Comparison of ENCODE assay signal across 29 cellular contexts in genomic region chr9:137165250-137165836, GRCh38. TPM values are rescaled to one million over a fixed set of nuclear protein-coding genes. Genes with fewer than 3 reads are reported as not detected.
DNase-seq lines count a peak whose midpoint lies in the region; ATAC-seq and TF ChIP-seq lines count a peak whose summit lies in the region.
"Had no signal": no experiment of that assay in that cellular context is flagged by ENCODE, and none has a peak within 500 bp of the region (broad histone marks: within the 10 kb centered on the region; RNA-seq: fewer than 3 reads in every experiment).

No MANE protein-coding gene starts in this region.

- no peak overlapping the region for H3K4ac ChIP-seq in neuronal stem cell (ENCODE audit: low read length)

- peak overlapping the region in 8 of 11 experiments; percentile 96 to 100 (median 100); a peak in 15 of 22 replicates for H3K4me2 ChIP-seq in BLaER1 treated with 17β-estradiol and CSF1 and Interleukin-3, amounts not matched to agents 10 nM and 100 nM
- H3K4me2 ChIP-seq in neuronal stem cell (ENCODE audit: insufficient read depth, low read length, poor library complexity, severe bottlenecking), result no peak overlapping the region

- peak overlapping the region; percentile 56 for H2AK5ac ChIP-seq in neuronal stem cell (ENCODE audit: low read depth, low read length)

- WGBS in neuronal stem cell (ENCODE audit: extremely low coverage in 2 of 2, insufficient read length in 2 of 2, insufficient replicate concordance in 1 of 2), 2 donors, result no CpG with 5 or more reads among the region's 32 CpGs

- peaks cover 2% of the 10 kb centered on the region for H3K79me1 ChIP-seq in neuronal stem cell (ENCODE audit: low read depth, low read length)

- H3K27ac ChIP-seq in 22Rv1 (0 out of 2 replicates have a peak overlapping the region, but pooled peaks have one; percentile 93), SJCRH30 (no peak overlapping the region; the same call in 1 of the 2 replicates), neuronal stem cell (replicated peaks; ENCODE audit: low read length) (no peak overlapping the region)
- H3K27ac ChIP-seq in BLaER1 treated with 17β-estradiol and CSF1 and Interleukin-3, amounts not matched to agents 10 nM and 100 nM, result no peak overlapping the region

- no peak overlapping the region for H2BK120ac ChIP-seq in neuronal stem cell (ENCODE audit: low read depth, low read length)

- no peak for DNase-seq in SJCRH30
- DNase-seq in neuronal stem cell (ENCODE audit: low spot score), result no peak
- DNase-seq in stimulated activated CD4-positive, alpha-beta T cell treated with anti-CD3 and anti-CD28 coated beads, Interleukin-2, amount 100 ng/mL, for 24 hours, result no peak
- DNase-seq: 8988T; ACHN; BE2C; C1 segment of cervical spinal cord; CD4-positive, alpha-beta memory T cell; CD4-positive, CD25-positive, alpha-beta regulatory T cell; CD8-positive, alpha-beta memory T cell; COR-L47; DMS 273 treated with DMSO at 0.1 percent for 48 hours; DMS153; DMS53; DMS79; DND-41; EL; GDM1 had no signal

- no peak overlapping the region for H3K14ac ChIP-seq in neuronal stem cell (ENCODE audit: low read length)

- no peak overlapping the region for H2AFZ ChIP-seq in neuronal stem cell (ENCODE audit: low read length)

- no peak overlapping the region for H3K18ac ChIP-seq in neuronal stem cell (ENCODE audit: low read length)

- peaks cover 0 to 11% (median 0%) of the 10 kb centered on the region in 11 experiments; a peak in 2 of 22 replicates for H3K36me3 ChIP-seq in BLaER1 treated with 17β-estradiol and CSF1 and Interleukin-3, amounts not matched to agents 10 nM and 100 nM
- H3K36me3 ChIP-seq in SJCRH30, result no peaks in the 10 kb centered on the region
- H3K36me3 ChIP-seq in neuronal stem cell (replicated peaks in 1 of 2; ENCODE audit: control insufficient read depth in 2 of 2, insufficient read depth in 2 of 2, low read length in 2 of 2), result no peaks in the 10 kb centered on the region
- H3K36me3 ChIP-seq: BE2C had no signal

- TF ChIP-seq CTCF in 22Rv1 (IDR thresholded peaks at IDR 0.05), result no peak

- H3K27me3 ChIP-seq in BLaER1 treated with 17β-estradiol and CSF1 and Interleukin-3, amounts not matched to agents 10 nM and 100 nM, result peaks cover 0 to 54% (median 18%) of the 10 kb centered on the region in 11 experiments; a peak in 16 of 22 replicates
- H3K27me3 ChIP-seq in SJCRH30 (peaks cover 36% of the 10 kb centered on the region), neuronal stem cell (ENCODE audit: control insufficient read depth in 3 of 3, insufficient read depth in 3 of 3, low read depth in 1 of 3, low read length in 3 of 3) (peaks cover 36 to 94% (median 92%) of the 10 kb centered on the region in 3 experiments)

- H3K9ac ChIP-seq in BLaER1 treated with 17β-estradiol and CSF1 and Interleukin-3, amounts not matched to agents 10 nM and 100 nM, result peak overlapping the region in 3 of 11 experiments; percentile 10 to 44 (median 31); a peak in 2 of 22 replicates
- H3K9ac ChIP-seq in neuronal stem cell (ENCODE audit: low read depth, low read length, poor library complexity), result no peak overlapping the region

- no peaks in the 10 kb centered on the region for H3K9me3 ChIP-seq in BLaER1 treated with 17β-estradiol and CSF1 and Interleukin-3, amounts not matched to agents 10 nM and 100 nM (replicated peaks in 1 of 11)
- no peaks in the 10 kb centered on the region for H3K9me3 ChIP-seq in SJCRH30 (replicated peaks)
- peaks cover 0 to 3% of the 10 kb centered on the region in 2 donors for H3K9me3 ChIP-seq in neuronal stem cell (replicated peaks in 1 of 2; ENCODE audit: control insufficient read depth in 2 of 2, insufficient read depth in 1 of 2, low read depth in 1 of 2, low read length in 2 of 2)
- H3K9me3 ChIP-seq: BE2C had no signal

- peak overlapping the region; percentile 73 for H2BK12ac ChIP-seq in neuronal stem cell (ENCODE audit: low read length)

- H2BK5ac ChIP-seq in neuronal stem cell (ENCODE audit: low read length), result no peak overlapping the region

- no peak overlapping the region for H3K4me3 ChIP-seq in BLaER1 treated with 17β-estradiol and CSF1 and Interleukin-3, amounts not matched to agents 10 nM and 100 nM
- H3K4me3 ChIP-seq in SJCRH30, result peak overlapping the region; percentile 45
- H3K4me3 ChIP-seq in neuronal stem cell (ENCODE audit: low read length in 2 of 2), result no peak overlapping the region
- H3K4me3 ChIP-seq: GM12878 had no signal

- peaks cover 17 to 66% (median 56%) of the 10 kb centered on the region in 10 experiments for H3K4me1 ChIP-seq in BLaER1 treated with 17β-estradiol and CSF1 and Interleukin-3, amounts not matched to agents 10 nM and 100 nM
- H3K4me1 ChIP-seq in SJCRH30 (peaks cover 44% of the 10 kb centered on the region), neuronal stem cell (ENCODE audit: control insufficient read depth in 2 of 2, insufficient read depth in 1 of 2, low read depth in 1 of 2, low read length in 2 of 2) (peaks cover 9 to 22% of the 10 kb centered on the region in 2 donors)
- H3K4me1 ChIP-seq: BE2C had no signal

- ATAC-seq in GM18511 (IDR thresholded peaks at IDR 0.05; ENCODE audit: unreplicated experiment) (no peak), HG02571 (IDR thresholded peaks at IDR 0.05; ENCODE audit: unreplicated experiment) (no peak), GM18868 (IDR thresholded peaks at IDR 0.05; ENCODE audit: unreplicated experiment) (no peak)
- ATAC-seq: GM12878 had no signal

- peak overlapping the region; percentile 37 for H2BK15ac ChIP-seq in neuronal stem cell (ENCODE audit: low read length)

- H4K20me1 ChIP-seq in BLaER1 treated with 17β-estradiol and CSF1 and Interleukin-3, amounts not matched to agents 10 nM and 100 nM, result peaks cover 0 to 55% (median 20%) of the 10 kb centered on the region in 11 experiments; a peak in 16 of 22 replicates

- H3K23ac ChIP-seq in neuronal stem cell (ENCODE audit: low read depth, low read length, poor library complexity), result peak overlapping the region; percentile 55

- H4K8ac ChIP-seq in neuronal stem cell (ENCODE audit: low read depth, low read length), result no peak overlapping the region

- H4K91ac ChIP-seq in neuronal stem cell (ENCODE audit: low read depth, low read length, poor library complexity), result no peak overlapping the region

RNA-seq across cellular contexts. Expression of gene LRRC26, which starts 4.5 kb away (rescaled TPM):
- total RNA-seq in SJCRH30 (2014; rRNA removed; shearing (Covaris generic)), result 0.24 and 0.53 TPM in 2 replicates
- 1.2 TPM for polyA plus RNA-seq in neuronal stem cell (2013, experiment 1 of 2)
- 1.3 TPM for polyA plus RNA-seq in neuronal stem cell (2013, experiment 2 of 2)
- total RNA-seq: A673; CD4-positive, alpha-beta memory T cell; CD4-positive, CD25-positive, alpha-beta regulatory T cell; CD8-positive, alpha-beta memory T cell; Daoy had no signal
- polyA plus RNA-seq: AG04450; CD14-positive monocyte; CD4-positive, alpha-beta memory T cell; CD4-positive, CD25-positive, alpha-beta regulatory T cell; CD8-positive, alpha-beta memory T cell had no signal

RNA-seq across cellular contexts. Expression of gene TMEM210, which starts 6.5 kb away (rescaled TPM):
- not detected in 2 replicates for total RNA-seq in SJCRH30 (2014; rRNA removed; shearing (Covaris generic))
- polyA plus RNA-seq in neuronal stem cell (2013, experiment 1 of 2), result not detected
- not detected for polyA plus RNA-seq in neuronal stem cell (2013, experiment 2 of 2)
- total RNA-seq: A673; CD4-positive, alpha-beta memory T cell; CD4-positive, CD25-positive, alpha-beta regulatory T cell; CD8-positive, alpha-beta memory T cell; Daoy; G401; GM12878 had no signal
- polyA plus RNA-seq: AG04450; CD14-positive monocyte; CD4-positive, alpha-beta memory T cell; CD4-positive, CD25-positive, alpha-beta regulatory T cell; CD8-positive, alpha-beta memory T cell; GM12878 had no signal

RNA-seq across cellular contexts. Expression of gene ANAPC2, which starts 23.0 kb away (rescaled TPM):
- total RNA-seq in SJCRH30 (2014; rRNA removed; shearing (Covaris generic)), result 29.7 and 38.7 TPM in 2 replicates
- 16.9 TPM for polyA plus RNA-seq in neuronal stem cell (2013, experiment 1 of 2)
- 16.3 TPM for polyA plus RNA-seq in neuronal stem cell (2013, experiment 2 of 2)

RNA-seq across cellular contexts. Expression of gene SSNA1, which starts 23.1 kb away (rescaled TPM):
- 73.0 and 88.1 TPM in 2 replicates for total RNA-seq in SJCRH30 (2014; rRNA removed; shearing (Covaris generic))
- polyA plus RNA-seq in neuronal stem cell (2013, experiment 1 of 2), result 55.4 TPM
- 54.1 TPM for polyA plus RNA-seq in neuronal stem cell (2013, experiment 2 of 2)

RNA-seq across cellular contexts. Expression of gene GRIN1, which starts 26.4 kb away (rescaled TPM):
- 0.49 and 2.0 TPM in 2 replicates for total RNA-seq in SJCRH30 (2014; rRNA removed; shearing (Covaris generic))
- polyA plus RNA-seq in neuronal stem cell (2013, experiment 1 of 2), result 0.20 TPM
- polyA plus RNA-seq in neuronal stem cell (2013, experiment 2 of 2), result 0.07 TPM
- total RNA-seq: CD4-positive, alpha-beta memory T cell; CD4-positive, CD25-positive, alpha-beta regulatory T cell; CD8-positive, alpha-beta memory T cell; G401 had no signal
- polyA plus RNA-seq: AG04450; CD14-positive monocyte; CD4-positive, alpha-beta memory T cell; CD4-positive, CD25-positive, alpha-beta regulatory T cell; CD8-positive, alpha-beta memory T cell had no signal
